1 cellular context compared by ENCODE assay signal in the genomic region with DNA sequence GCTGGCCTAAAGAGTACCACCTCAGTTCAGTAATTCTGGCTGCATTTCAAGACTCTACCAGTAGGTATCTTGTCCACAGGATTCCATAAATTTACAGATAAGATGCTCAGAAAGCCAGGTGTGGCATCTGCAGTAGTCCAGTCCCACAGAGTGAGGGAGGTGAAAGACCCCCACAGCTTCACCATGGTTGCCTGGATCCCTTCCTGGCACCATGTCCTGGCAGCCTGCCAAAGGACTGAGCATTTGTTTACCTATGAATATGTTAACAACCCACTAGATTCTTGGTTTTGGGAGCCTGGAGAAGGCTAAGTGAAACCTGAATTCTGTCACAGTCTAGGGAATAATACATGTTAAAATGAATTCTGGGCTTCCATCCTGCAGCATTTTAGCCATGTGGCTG.
TF ChIP-seq lines count a peak whose summit lies in the region.

No MANE protein-coding gene starts in this region.

TF ChIP-seq in SK-N-SH treated with all-trans-retinoic acid at 6 μM for 48 hours, 23 proteins besides CTCF, POLR2A, EP300 and RAD21 (continued from another document):
- TF ChIP-seq, protein P1, sequence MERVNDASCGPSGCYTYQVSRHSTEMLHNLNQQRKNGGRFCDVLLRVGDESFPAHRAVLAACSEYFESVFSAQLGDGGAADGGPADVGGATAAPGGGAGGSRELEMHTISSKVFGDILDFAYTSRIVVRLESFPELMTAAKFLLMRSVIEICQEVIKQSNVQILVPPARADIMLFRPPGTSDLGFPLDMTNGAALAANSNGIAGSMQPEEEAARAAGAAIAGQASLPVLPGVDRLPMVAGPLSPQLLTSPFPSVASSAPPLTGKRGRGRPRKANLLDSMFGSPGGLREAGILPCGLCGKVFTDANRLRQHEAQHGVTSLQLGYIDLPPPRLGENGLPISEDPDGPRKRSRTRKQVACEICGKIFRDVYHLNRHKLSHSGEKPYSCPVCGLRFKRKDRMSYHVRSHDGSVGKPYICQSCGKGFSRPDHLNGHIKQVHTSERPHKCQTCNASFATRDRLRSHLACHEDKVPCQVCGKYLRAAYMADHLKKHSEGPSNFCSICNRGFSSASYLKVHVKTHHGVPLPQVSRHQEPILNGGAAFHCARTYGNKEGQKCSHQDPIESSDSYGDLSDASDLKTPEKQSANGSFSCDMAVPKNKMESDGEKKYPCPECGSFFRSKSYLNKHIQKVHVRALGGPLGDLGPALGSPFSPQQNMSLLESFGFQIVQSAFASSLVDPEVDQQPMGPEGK (CRISPR knock-in tag; IDR thresholded peaks at IDR 0.05; ENCODE audit: borderline replicate concordance): no peak
- TF ChIP-seq TOX (CRISPR knock-in tag; IDR thresholded peaks at IDR 0.05; ENCODE audit: borderline replicate concordance) (no peak), ZFP3 (CRISPR knock-in tag; IDR thresholded peaks at IDR 0.05) (no peak), SNAI2 (CRISPR knock-in tag; IDR thresholded peaks at IDR 0.05) (no peak), GLIS3 (CRISPR knock-in tag; IDR thresholded peaks at IDR 0.05) (no peak), RARB (CRISPR knock-in tag; IDR thresholded peaks at IDR 0.05) (no peak), ARNTL (CRISPR knock-in tag; IDR thresholded peaks at IDR 0.05; ENCODE audit: borderline replicate concordance, low read depth) (no peak)
- TF ChIP-seq, protein P2, sequence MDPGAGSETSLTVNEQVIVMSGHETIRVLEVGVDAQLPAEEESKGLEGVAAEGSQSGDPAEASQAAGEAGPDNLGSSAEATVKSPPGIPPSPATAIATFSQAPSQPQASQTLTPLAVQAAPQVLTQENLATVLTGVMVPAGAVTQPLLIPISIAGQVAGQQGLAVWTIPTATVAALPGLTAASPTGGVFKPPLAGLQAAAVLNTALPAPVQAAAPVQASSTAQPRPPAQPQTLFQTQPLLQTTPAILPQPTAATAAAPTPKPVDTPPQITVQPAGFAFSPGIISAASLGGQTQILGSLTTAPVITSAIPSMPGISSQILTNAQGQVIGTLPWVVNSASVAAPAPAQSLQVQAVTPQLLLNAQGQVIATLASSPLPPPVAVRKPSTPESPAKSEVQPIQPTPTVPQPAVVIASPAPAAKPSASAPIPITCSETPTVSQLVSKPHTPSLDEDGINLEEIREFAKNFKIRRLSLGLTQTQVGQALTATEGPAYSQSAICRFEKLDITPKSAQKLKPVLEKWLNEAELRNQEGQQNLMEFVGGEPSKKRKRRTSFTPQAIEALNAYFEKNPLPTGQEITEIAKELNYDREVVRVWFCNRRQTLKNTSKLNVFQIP (CRISPR knock-in tag; IDR thresholded peaks at IDR 0.05; ENCODE audit: borderline replicate concordance, low read depth): no peak
- TF ChIP-seq, protein P3, sequence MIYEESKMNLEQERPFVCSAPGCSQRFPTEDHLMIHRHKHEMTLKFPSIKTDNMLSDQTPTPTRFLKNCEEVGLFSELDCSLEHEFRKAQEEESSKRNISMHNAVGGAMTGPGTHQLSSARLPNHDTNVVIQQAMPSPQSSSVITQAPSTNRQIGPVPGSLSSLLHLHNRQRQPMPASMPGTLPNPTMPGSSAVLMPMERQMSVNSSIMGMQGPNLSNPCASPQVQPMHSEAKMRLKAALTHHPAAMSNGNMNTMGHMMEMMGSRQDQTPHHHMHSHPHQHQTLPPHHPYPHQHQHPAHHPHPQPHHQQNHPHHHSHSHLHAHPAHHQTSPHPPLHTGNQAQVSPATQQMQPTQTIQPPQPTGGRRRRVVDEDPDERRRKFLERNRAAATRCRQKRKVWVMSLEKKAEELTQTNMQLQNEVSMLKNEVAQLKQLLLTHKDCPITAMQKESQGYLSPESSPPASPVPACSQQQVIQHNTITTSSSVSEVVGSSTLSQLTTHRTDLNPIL (CRISPR knock-in tag; IDR thresholded peaks at IDR 0.05; ENCODE audit: low read depth): no peak
